ENCODE assay signal across 2 cellular contexts in genomic region chr5:9627541-9627940, GRCh38.
TF ChIP-seq lines count a peak whose summit lies in the region.

No MANE protein-coding gene starts in this region.

TF ChIP-seq in GM23338, 12 proteins besides CTCF, POLR2A, EP300 and RAD21 (continued from another document):
- TF ChIP-seq ZNF462 (CRISPR knock-in tag; IDR thresholded peaks at IDR 0.05) (no peak), ZNF114 (CRISPR knock-in tag; IDR thresholded peaks at IDR 0.05) (no peak), ZNF331 (CRISPR knock-in tag; IDR thresholded peaks at IDR 0.05; ENCODE audit: low read depth) (no peak), STAT1 (IDR thresholded peaks at IDR 0.05; ENCODE audit: unreplicated experiment) (no peak), EZH2 (IDR thresholded peaks at IDR 0.05; ENCODE audit: low read depth, unreplicated experiment) (no peak), CREB1 (CRISPR knock-in tag; IDR thresholded peaks at IDR 0.05; ENCODE audit: low read depth) (no peak), REST (IDR thresholded peaks at IDR 0.05; ENCODE audit: unreplicated experiment) (no peak), POLR2AphosphoS5 (IDR thresholded peaks at IDR 0.05; ENCODE audit: low read depth) (no peak), ETS1 (IDR thresholded peaks at IDR 0.05) (no peak), NANOG (IDR thresholded peaks at IDR 0.05; ENCODE audit: borderline replicate concordance) (no peak)

TF ChIP-seq in GM12878, 131 proteins besides CTCF, POLR2A, EP300 and RAD21 (continued from another document):
- no peak for TF ChIP-seq GABPA (IDR thresholded peaks at IDR 0.05; ENCODE audit: low read depth)
